Comparison of ENCODE assay signal across 16 cellular contexts in the genomic region with DNA sequence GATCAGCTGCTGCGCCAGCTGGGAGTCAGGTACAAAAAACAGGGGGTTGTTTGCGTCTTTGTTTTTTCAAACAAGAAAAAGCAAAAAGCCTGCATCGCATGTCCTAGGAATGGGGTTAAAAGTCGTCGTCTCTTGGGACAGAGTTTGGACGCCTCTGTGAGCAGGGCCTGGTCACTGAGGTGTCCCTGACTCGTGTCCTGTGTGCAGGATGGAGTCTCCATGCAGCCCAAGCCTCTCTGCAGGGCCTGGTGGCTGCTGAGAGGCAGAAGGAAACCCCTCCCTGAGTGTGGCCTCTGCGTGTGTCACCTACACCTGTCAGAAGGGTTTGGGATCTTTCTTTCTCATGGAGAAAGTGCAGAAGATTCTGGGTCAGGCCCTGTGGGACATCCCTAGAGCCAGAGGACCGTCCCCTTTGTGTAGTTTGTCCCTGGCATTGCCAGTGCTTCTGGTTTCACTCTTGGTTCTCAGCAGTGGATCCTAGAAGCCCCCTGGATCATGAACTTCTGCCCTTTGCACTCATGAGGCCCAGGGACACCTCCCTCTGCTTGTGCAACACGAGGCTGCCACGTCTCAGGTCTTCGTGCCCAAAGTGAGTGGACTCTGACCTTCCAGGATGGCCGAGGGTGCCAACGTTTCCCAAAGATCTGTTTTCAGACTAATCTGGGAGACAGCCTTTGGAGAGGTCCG.
"Had no signal": no experiment of that assay in that cellular context is flagged by ENCODE, and none has a peak within 500 bp of the region (broad histone marks: within the 10 kb centered on the region; RNA-seq: fewer than 3 reads in every experiment).

No MANE protein-coding gene starts in this region.

- ATAC-seq: natural killer cell treated with Interleukin-12 subunit alpha and Interleukin-12 subunit beta and Interleukin-15 and Interleukin-18, amount 100 ng/mL, for 72 hours had no signal

- H3K27ac Mint-ChIP-seq: activated naive CD8-positive, alpha-beta T cell; stimulated activated naive CD8-positive, alpha-beta T cell treated with anti-CD3 and anti-CD28 coated beads, Interleukin-15, Interleukin-2, amounts not matched to agents 100 ng/mL and 50 ng/mL, for 24 hours had no signal

- DNase-seq: activated CD4-positive, alpha-beta T cell treated with anti-CD3 and anti-CD28 coated beads, Interleukin-2, amount 50 U/mL, for 4 hours; amniotic stem cell; left ventricle myocardium inferior; sigmoid colon; stimulated activated CD4-positive, alpha-beta T cell treated with anti-CD3 and anti-CD28 coated beads, Interleukin-1b, Interleukin-23, amount 100 ng/mL, for 48 hours; T-helper 2 cell; upper lobe of left lung had no signal

- H3K4me3 Mint-ChIP-seq: activated naive CD8-positive, alpha-beta T cell; natural killer cell treated with Interleukin-12 subunit alpha and Interleukin-12 subunit beta and Interleukin-15 and Interleukin-18, amount 100 ng/mL, for 72 hours; stimulated activated naive CD8-positive, alpha-beta T cell treated with anti-CD3 and anti-CD28 coated beads, Interleukin-15, Interleukin-2, amounts not matched to agents 100 ng/mL and 50 ng/mL, for 24 hours had no signal

- H3K9me3 ChIP-seq: left ventricle myocardium inferior, neutrophil, sigmoid colon, upper lobe of left lung had no signal

- H3K27me3 Mint-ChIP-seq: activated naive CD8-positive, alpha-beta T cell; natural killer cell treated with Interleukin-12 subunit alpha and Interleukin-12 subunit beta and Interleukin-15 and Interleukin-18, amount 100 ng/mL, for 72 hours; stimulated activated naive CD8-positive, alpha-beta T cell treated with anti-CD3 and anti-CD28 coated beads, Interleukin-15, Interleukin-2, amounts not matched to agents 100 ng/mL and 50 ng/mL, for 24 hours had no signal

- H3K9ac ChIP-seq: parathyroid adenoma had no signal

- H3K79me2 ChIP-seq: parathyroid adenoma had no signal

- FAIRE-seq: colon, frontal cortex, keratinocyte had no signal

- H3K4me3 ChIP-seq: left ventricle myocardium inferior, sigmoid colon, upper lobe of left lung had no signal

- H3K27me3 ChIP-seq: neutrophil, sigmoid colon, upper lobe of left lung had no signal

- H3K36me3 ChIP-seq: left ventricle myocardium inferior, neutrophil, sigmoid colon, upper lobe of left lung had no signal

- H3K36me3 Mint-ChIP-seq: natural killer cell treated with Interleukin-12 subunit alpha and Interleukin-12 subunit beta and Interleukin-15 and Interleukin-18, amount 100 ng/mL, for 72 hours had no signal

- H3K27ac ChIP-seq: left ventricle myocardium inferior, neutrophil, parathyroid adenoma, sigmoid colon, upper lobe of left lung, VCaP had no signal

- H3K9me3 Mint-ChIP-seq: natural killer cell treated with Interleukin-12 subunit alpha and Interleukin-12 subunit beta and Interleukin-15 and Interleukin-18, amount 100 ng/mL, for 72 hours; stimulated activated naive CD8-positive, alpha-beta T cell treated with anti-CD3 and anti-CD28 coated beads, Interleukin-15, Interleukin-2, amounts not matched to agents 100 ng/mL and 50 ng/mL, for 24 hours had no signal
